In genomic region chr7:133203490-133203889, GRCh38 we compare ENCODE assay signal across 8 cellular contexts.
"Had no signal": no experiment of that assay in that cellular context is flagged by ENCODE, and none has a peak within 500 bp of the region (broad histone marks: within the 10 kb centered on the region; RNA-seq: fewer than 3 reads in every experiment).

No MANE protein-coding gene starts in this region.

- FAIRE-seq: G401.6, GM12878, GM12891, GM12892, GM18507, GM19239 had no signal

- H3K4me3 ChIP-seq: GM12878 had no signal

- ATAC-seq: GM12878 had no signal

- DNase-seq: GDM1, GF-D8 had no signal
